ENCODE assay signal across 14 cellular contexts in the genomic region with DNA sequence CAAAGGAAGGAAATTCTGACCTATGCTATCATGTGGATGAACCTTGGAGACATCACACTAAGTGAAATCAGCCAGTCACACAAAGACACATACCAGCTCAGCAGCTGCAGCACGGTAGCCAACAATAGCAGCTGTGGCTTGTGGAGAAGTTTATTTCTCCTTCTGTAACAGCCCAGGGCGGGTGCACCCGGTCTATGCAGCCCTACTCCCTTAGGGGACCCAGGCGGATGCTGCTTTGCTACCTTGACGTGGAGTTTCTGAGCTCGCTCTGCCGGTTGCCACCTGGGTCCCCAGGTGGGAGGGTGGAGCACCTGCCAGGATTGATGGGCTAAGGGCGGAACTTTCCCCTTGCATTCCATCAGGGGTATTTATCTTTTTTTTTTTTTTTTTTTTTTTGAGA. TPM values are rescaled to one million over a fixed set of nuclear protein-coding genes. Genes with fewer than 3 reads are reported as not detected.
DNase-seq lines count a peak whose midpoint lies in the region; ATAC-seq and TF ChIP-seq lines count a peak whose summit lies in the region.
"Had no signal": no experiment of that assay in that cellular context is flagged by ENCODE, and none has a peak within 500 bp of the region (broad histone marks: within the 10 kb centered on the region; RNA-seq: fewer than 3 reads in every experiment).

No MANE protein-coding gene starts in this region.

- no peak for TF ChIP-seq CTCF in progenitor cell of endocrine pancreas (IDR thresholded peaks at IDR 0.05; ENCODE audit: unreplicated experiment)

- peak; percentile 33 for TF ChIP-seq POLR2A in GM19099 (IDR thresholded peaks at IDR 0.05; ENCODE audit: extremely low read depth, insufficient read length, low read depth)

- H3K27ac ChIP-seq in BLaER1 treated with 17β-estradiol and CSF1 and Interleukin-3, amounts not matched to agents 10 nM and 100 nM = no peak overlapping the region
- H3K27ac ChIP-seq: esophagus muscularis mucosa, testis had no signal

- H3K4me2 ChIP-seq in BLaER1 treated with 17β-estradiol and CSF1 and Interleukin-3, amounts not matched to agents 10 nM and 100 nM = peak overlapping the region in 7 of 11 experiments; percentile 8 to 82 (median 46); a peak in 8 of 22 replicates

- peaks cover 38 to 76% (median 66%) of the 10 kb centered on the region in 10 experiments for H3K4me1 ChIP-seq in BLaER1 treated with 17β-estradiol and CSF1 and Interleukin-3, amounts not matched to agents 10 nM and 100 nM

- H3K36me3 Mint-ChIP-seq in activated T-helper 1 cell treated with anti-CD3 and anti-CD28 coated beads, Interleukin-12 subunit alpha, Interleukin-12 subunit beta, Interleukin-2, Interleukin-4 antibody, amounts not matched to agents 30 ng/mL and 10 ng/mL and 1 ng/mL, durations not matched to agents 14 hours and 24 hours and 36 hours (ENCODE audit: low read depth) = peaks cover 3% of the 10 kb centered on the region
- no peaks in the 10 kb centered on the region for H3K36me3 Mint-ChIP-seq in progenitor cell of endocrine pancreas (ENCODE audit: insufficient read depth)

- H3K27me3 ChIP-seq in BLaER1 treated with 17β-estradiol and CSF1 and Interleukin-3, amounts not matched to agents 10 nM and 100 nM = peaks cover 11 to 20% (median 18%) of the 10 kb centered on the region in 11 experiments; a peak in 18 of 22 replicates
- H3K27me3 ChIP-seq: testis had no signal

- peak overlapping the region; percentile 48 for H3K27ac Mint-ChIP-seq in activated T-helper 1 cell treated with anti-CD3 and anti-CD28 coated beads, Interleukin-12 subunit alpha, Interleukin-12 subunit beta, Interleukin-2, Interleukin-4 antibody, amounts not matched to agents 30 ng/mL and 10 ng/mL and 1 ng/mL, durations not matched to agents 14 hours and 24 hours and 36 hours
- H3K27ac Mint-ChIP-seq in progenitor cell of endocrine pancreas = no peak overlapping the region

- H4K20me1 ChIP-seq in BLaER1 treated with 17β-estradiol and CSF1 and Interleukin-3, amounts not matched to agents 10 nM and 100 nM = no peaks in the 10 kb centered on the region

- no peaks in the 10 kb centered on the region for H3K36me3 ChIP-seq in BLaER1 treated with 17β-estradiol and CSF1 and Interleukin-3, amounts not matched to agents 10 nM and 100 nM
- H3K36me3 ChIP-seq: esophagus muscularis mucosa had no signal

- H3K9ac ChIP-seq in BLaER1 treated with 17β-estradiol and CSF1 and Interleukin-3, amounts not matched to agents 10 nM and 100 nM = no peak overlapping the region

- no peak for DNase-seq in activated T-helper 1 cell treated with anti-CD3 and anti-CD28 coated beads, Interleukin-12 subunit alpha, Interleukin-12 subunit beta, Interleukin-2, Interleukin-4 antibody, amounts not matched to agents 30 ng/mL and 10 ng/mL and 1 ng/mL, durations not matched to agents 14 hours and 24 hours and 36 hours (ENCODE audit: low spot score)
- no peak for DNase-seq in progenitor cell of endocrine pancreas (ENCODE audit: low spot score, unreplicated experiment)
- DNase-seq in DMS79 (lab: John Stamatoyannopoulos, UW) = no peak
- DNase-seq in Right ventricle myocardium superior = no peak
- DNase-seq in central memory CD4-positive, alpha-beta T cell = no peak
- DNase-seq: AML-193, caudate nucleus, testis had no signal

- H3K4me1 Mint-ChIP-seq in activated T-helper 1 cell treated with anti-CD3 and anti-CD28 coated beads, Interleukin-12 subunit alpha, Interleukin-12 subunit beta, Interleukin-2, Interleukin-4 antibody, amounts not matched to agents 30 ng/mL and 10 ng/mL and 1 ng/mL, durations not matched to agents 14 hours and 24 hours and 36 hours (ENCODE audit: low read depth) = peaks cover 40% of the 10 kb centered on the region
- peaks cover 22% of the 10 kb centered on the region for H3K4me1 Mint-ChIP-seq in progenitor cell of endocrine pancreas (ENCODE audit: low read depth)

- no peak overlapping the region for H3K4me3 ChIP-seq in BLaER1 treated with 17β-estradiol and CSF1 and Interleukin-3, amounts not matched to agents 10 nM and 100 nM
- H3K4me3 ChIP-seq: esophagus muscularis mucosa, testis had no signal

- intact Hi-C loops in activated T-helper 1 cell treated with anti-CD3 and anti-CD28 coated beads, Interleukin-12 subunit alpha, Interleukin-12 subunit beta, Interleukin-2, Interleukin-4 antibody, amounts not matched to agents 30 ng/mL and 10 ng/mL and 1 ng/mL, durations not matched to agents 14 hours and 24 hours and 36 hours (cut with micrococcal nuclease) = no loop called here
- intact Hi-C loops in Right ventricle myocardium superior (cut with DNase I) = no loop called here

- H3K9me3 ChIP-seq in BLaER1 treated with 17β-estradiol and CSF1 and Interleukin-3, amounts not matched to agents 10 nM and 100 nM (replicated peaks in 1 of 11) = no peaks in the 10 kb centered on the region
- H3K9me3 ChIP-seq: esophagus muscularis mucosa, testis had no signal

- H3K4me3 Mint-ChIP-seq in activated T-helper 1 cell treated with anti-CD3 and anti-CD28 coated beads, Interleukin-12 subunit alpha, Interleukin-12 subunit beta, Interleukin-2, Interleukin-4 antibody, amounts not matched to agents 30 ng/mL and 10 ng/mL and 1 ng/mL, durations not matched to agents 14 hours and 24 hours and 36 hours = no peak overlapping the region
- H3K4me3 Mint-ChIP-seq in progenitor cell of endocrine pancreas (ENCODE audit: low read depth) = no peak overlapping the region

- peak; percentile 55 for ATAC-seq in HG03135 (IDR thresholded peaks at IDR 0.05; ENCODE audit: unreplicated experiment)
- ATAC-seq in Right ventricle myocardium superior (ENCODE audit: poor library complexity) = no peak
- ATAC-seq: Panc1 had no signal

- H3K27me3 Mint-ChIP-seq in activated T-helper 1 cell treated with anti-CD3 and anti-CD28 coated beads, Interleukin-12 subunit alpha, Interleukin-12 subunit beta, Interleukin-2, Interleukin-4 antibody, amounts not matched to agents 30 ng/mL and 10 ng/mL and 1 ng/mL, durations not matched to agents 14 hours and 24 hours and 36 hours (ENCODE audit: insufficient read depth) = peaks cover 3% of the 10 kb centered on the region
- peaks cover 6% of the 10 kb centered on the region for H3K27me3 Mint-ChIP-seq in progenitor cell of endocrine pancreas

- H3K9me3 Mint-ChIP-seq in activated T-helper 1 cell treated with anti-CD3 and anti-CD28 coated beads, Interleukin-12 subunit alpha, Interleukin-12 subunit beta, Interleukin-2, Interleukin-4 antibody, amounts not matched to agents 30 ng/mL and 10 ng/mL and 1 ng/mL, durations not matched to agents 14 hours and 24 hours and 36 hours = peaks cover 5% of the 10 kb centered on the region
- no peaks in the 10 kb centered on the region for H3K9me3 Mint-ChIP-seq in progenitor cell of endocrine pancreas (ENCODE audit: low read depth)

RNA-seq across cellular contexts. Expression of a gene that starts 45.1 kb away (rescaled TPM):
- not detected in 2 replicates for total RNA-seq in activated T-helper 1 cell treated with anti-CD3 and anti-CD28 coated beads, Interleukin-12 subunit alpha, Interleukin-12 subunit beta, Interleukin-2, Interleukin-4 antibody, amounts not matched to agents 30 ng/mL and 10 ng/mL and 1 ng/mL, durations not matched to agents 14 hours and 24 hours and 36 hours
- total RNA-seq in progenitor cell of endocrine pancreas = not detected in 2 replicates
- total RNA-seq in Right ventricle myocardium superior = not detected
- total RNA-seq: esophagus muscularis mucosa, renal cortical epithelial cell, testis had no signal
